ENCODE assay signal across 1 cellular context in genomic region chr5:61162010-61162831, GRCh38.
TF ChIP-seq lines count a peak whose summit lies in the region.

Gene SMIM15 (minus strand): TSS chr5:61162468. CDS start chr5:61160171, 2,297 bp downstream.

TF ChIP-seq in K562, 482 proteins besides CTCF, POLR2A, EP300 and RAD21 (continued from another document and continues in another):
- TF ChIP-seq CHD1 (IDR thresholded peaks at IDR 0.05; ENCODE audit: low read length) (no peak), HDAC8 (tag; IDR thresholded peaks at IDR 0.05) (peak; percentile 37; the same call in 1 of the 2 replicates), KAT7 (CRISPR knock-in tag; IDR thresholded peaks at IDR 0.05; ENCODE audit: borderline replicate concordance) (no peak), NR1H2 (CRISPR knock-in tag; IDR thresholded peaks at IDR 0.05) (no peak; the same call in 1 of the 2 replicates), OTX1 (CRISPR knock-in tag; IDR thresholded peaks at IDR 0.05) (no peak), ZNF586 (CRISPR knock-in tag; conservative IDR thresholded peaks at IDR 0.05) (no peak), ARID4B (CRISPR knock-in tag; IDR thresholded peaks at IDR 0.05) (peak; percentile 78), TAL1 (IDR thresholded peaks at IDR 0.05) (no peak), ZNF408 (CRISPR knock-in tag; IDR thresholded peaks at IDR 0.05; ENCODE audit: low read depth) (no peak), SUPT5H (IDR thresholded peaks at IDR 0.05) (peak; percentile 93), THAP12 (CRISPR knock-in tag; IDR thresholded peaks at IDR 0.05) (peak; percentile 51; the same call in 1 of the 2 replicates), PYGO2 (tag; IDR thresholded peaks at IDR 0.05) (no peak), MAZ (CRISPR knock-in tag; conservative IDR thresholded peaks at IDR 0.05 in 1 of 2, IDR thresholded peaks at IDR 0.05 in 1 of 2) (peak; percentile 46 to 57), ZNF3 (CRISPR knock-in tag; IDR thresholded peaks at IDR 0.05) (no peak), CXXC5 (CRISPR knock-in tag; IDR thresholded peaks at IDR 0.05) (peak; percentile 76), NCOA1 (IDR thresholded peaks at IDR 0.05; ENCODE audit: low read depth) (no peak), ZNF124 (CRISPR knock-in tag; IDR thresholded peaks at IDR 0.05) (no peak), ZBTB11 (CRISPR knock-in tag; IDR thresholded peaks at IDR 0.05) (peak in 2 of 3 experiments; percentile 47 to 92; a peak in 3 of 6 replicates), SMARCA4 (IDR thresholded peaks at IDR 0.05) (peak; percentile 56), MAFK (IDR thresholded peaks at IDR 0.05; ENCODE audit: low read length) (no peak), MYNN (IDR thresholded peaks at IDR 0.05) (no peak), MYNN (CRISPR knock-in tag; IDR thresholded peaks at IDR 0.05) (no peak), ZNF780A (CRISPR knock-in tag; IDR thresholded peaks at IDR 0.05) (no peak), KDM2B (CRISPR knock-in tag; IDR thresholded peaks at IDR 0.05) (no peak), SFPQ (IDR thresholded peaks at IDR 0.05; ENCODE audit: low read depth, low read length) (no peak), DDX20 (tag; IDR thresholded peaks at IDR 0.05; ENCODE audit: low read depth) (no peak), SREBF1 (IDR thresholded peaks at IDR 0.05; ENCODE audit: borderline replicate concordance, low read depth, low read length) (no peak), SP1 (CRISPR knock-in tag; IDR thresholded peaks at IDR 0.05) (peak; percentile 72; the same call in 1 of the 2 replicates), TAF7 (tag; IDR thresholded peaks at IDR 0.05) (peak; percentile 90), POLR2G (IDR thresholded peaks at IDR 0.05; ENCODE audit: low read depth, low read length) (peak; percentile 98), BMI1 (IDR thresholded peaks at IDR 0.05; ENCODE audit: low read length) (no peak), YBX1 (IDR thresholded peaks at IDR 0.05) (no peak), ASH1L (IDR thresholded peaks at IDR 0.05; ENCODE audit: borderline replicate concordance, low read depth, partially characterized antibody) (no peak), DACH1 (IDR thresholded peaks at IDR 0.05; ENCODE audit: partially characterized antibody) (no peak), SNIP1 (IDR thresholded peaks at IDR 0.05; ENCODE audit: low read depth) (no peak; the same call in 1 of the 2 replicates), KLF10 (CRISPR knock-in tag; IDR thresholded peaks at IDR 0.05) (no peak), CUX1 (CRISPR knock-in tag; IDR thresholded peaks at IDR 0.05) (no peak), E2F4 (CRISPR knock-in tag; IDR thresholded peaks at IDR 0.05; ENCODE audit: low read depth) (no peak), RBFOX2 (IDR thresholded peaks at IDR 0.05; ENCODE audit: low read depth, low read length) (peak; percentile 98), ZC3H8 (IDR thresholded peaks at IDR 0.05) (no peak), ZBTB49 (CRISPR knock-in tag; IDR thresholded peaks at IDR 0.05; ENCODE audit: borderline replicate concordance) (0 out of 2 replicates have a peak, but pooled peaks have one; percentile 11), BACH1 (tag; IDR thresholded peaks at IDR 0.05) (no peak), ZSCAN29 (IDR thresholded peaks at IDR 0.05) (peak; percentile 80)
